35 cellular contexts compared by ENCODE assay signal in genomic region chr2:26448651-26449050, GRCh38. TPM values are rescaled to one million over a fixed set of nuclear protein-coding genes. Genes with fewer than 3 reads are reported as not detected.
"Had no signal": no experiment of that assay in that cellular context is flagged by ENCODE, and none has a peak within 500 bp of the region (broad histone marks: within the 10 kb centered on the region; RNA-seq: fewer than 3 reads in every experiment).

No MANE protein-coding gene starts in this region.

- H3K27ac Mint-ChIP-seq: activated CD4-positive, alpha-beta T cell treated with anti-CD3 and anti-CD28 coated beads for 36 hours; activated CD4-positive, alpha-beta T cell treated with anti-CD3 and anti-CD28 coated beads, Interleukin-2, amount 10 ng/mL, durations not matched to agents 7 days and 5 days; activated CD8-positive, alpha-beta T cell treated with anti-CD3 and anti-CD28 coated beads, Interleukin-2, amount 10 ng/mL, durations not matched to agents 7 days and 5 days; activated naive CD4-positive, alpha-beta T cell treated with anti-CD3 and anti-CD28 coated beads, Interleukin-2, amount 10 ng/mL, durations not matched to agents 7 days and 5 days; activated naive CD8-positive, alpha-beta T cell; activated naive CD8-positive, alpha-beta T cell treated with anti-CD3 and anti-CD28 coated beads, Interleukin-2, amount 50 U/mL, for 24 hours; brain; WTC11 had no signal

- H3K4me1 ChIP-seq: Peyer's patch had no signal

- H3K36me3 ChIP-seq: Peyer's patch had no signal

- H3K9me3 Mint-ChIP-seq: activated CD4-positive, alpha-beta T cell treated with anti-CD3 and anti-CD28 coated beads, Interleukin-2, amount 10 ng/mL, durations not matched to agents 7 days and 5 days; activated naive CD4-positive, alpha-beta T cell treated with anti-CD3 and anti-CD28 coated beads, Interleukin-2, amount 10 ng/mL, durations not matched to agents 7 days and 5 days; activated naive CD8-positive, alpha-beta T cell treated with anti-CD3 and anti-CD28 coated beads, Interleukin-2, amount 50 U/mL, for 24 hours had no signal

- H3K27me3 Mint-ChIP-seq: activated CD4-positive, alpha-beta T cell treated with anti-CD3 and anti-CD28 coated beads for 36 hours; activated naive CD8-positive, alpha-beta T cell; activated naive CD8-positive, alpha-beta T cell treated with anti-CD3 and anti-CD28 coated beads, Interleukin-2, amount 50 U/mL, for 24 hours had no signal

- H3K4me3 ChIP-seq: Peyer's patch had no signal

- H3K4me1 Mint-ChIP-seq: activated CD4-positive, alpha-beta T cell treated with anti-CD3 and anti-CD28 coated beads for 36 hours; activated CD4-positive, alpha-beta T cell treated with anti-CD3 and anti-CD28 coated beads, Interleukin-2, amount 10 ng/mL, durations not matched to agents 7 days and 5 days; activated naive CD4-positive, alpha-beta T cell treated with anti-CD3 and anti-CD28 coated beads, Interleukin-2, amount 10 ng/mL, durations not matched to agents 7 days and 5 days; activated naive CD8-positive, alpha-beta T cell treated with anti-CD3 and anti-CD28 coated beads, Interleukin-2, amount 50 U/mL, for 24 hours; brain; WTC11 had no signal

- DNase-seq: activated CD4-positive, alpha-beta T cell treated with anti-CD3 and anti-CD28 coated beads for 36 hours; activated CD4-positive, alpha-beta T cell treated with anti-CD3 and anti-CD28 coated beads, Interleukin-2, amount 10 ng/mL, durations not matched to agents 7 days and 5 days; activated CD4-positive, alpha-beta T cell treated with anti-CD3 and anti-CD28 coated beads, Interleukin-2, amount 50 U/mL, for 48 hours; activated CD8-positive, alpha-beta memory T cell treated with anti-CD3 and anti-CD28 coated beads, Interleukin-2, amount 50 U/mL, for 48 hours; activated CD8-positive, alpha-beta T cell treated with anti-CD3 and anti-CD28 coated beads, Interleukin-2, amount 10 ng/mL, durations not matched to agents 7 days and 5 days; activated effector memory CD4-positive, alpha-beta T cell treated with Interleukin-2 at 50 U/mL for 16 hours; activated naive CD4-positive, alpha-beta T cell treated with anti-CD3 and anti-CD28 coated beads, Interleukin-2, amount 10 ng/mL, durations not matched to agents 7 days and 5 days; activated naive CD8-positive, alpha-beta T cell treated with anti-CD3 and anti-CD28 coated beads, Interleukin-2, amount 50 U/mL, for 24 hours; activated T-cell treated with anti-CD3 and anti-CD28 coated beads, Interleukin-2, amount 50 U/mL, for 48 hours; anterior cingulate cortex; caudate nucleus; IMR-90; Karpas-422; KBM-7; NCI-H1105; NCI-H1417 treated with DMSO at 0.1 percent for 48 hours; NCI-H1694; NCI-H2029; NCI-H345; NCI-H524 treated with DMSO at 0.1 percent for 48 hours; PC-3; Peyer's patch; RPMI8226; SHP77 treated with DMSO at 0.1 percent for 48 hours; T1000 had no signal

- H3K4me3 Mint-ChIP-seq: activated CD4-positive, alpha-beta T cell treated with anti-CD3 and anti-CD28 coated beads for 36 hours; activated CD4-positive, alpha-beta T cell treated with anti-CD3 and anti-CD28 coated beads, Interleukin-2, amount 10 ng/mL, durations not matched to agents 7 days and 5 days; activated CD8-positive, alpha-beta T cell treated with anti-CD3 and anti-CD28 coated beads, Interleukin-2, amount 10 ng/mL, durations not matched to agents 7 days and 5 days; activated naive CD4-positive, alpha-beta T cell treated with anti-CD3 and anti-CD28 coated beads, Interleukin-2, amount 10 ng/mL, durations not matched to agents 7 days and 5 days; activated naive CD8-positive, alpha-beta T cell; activated naive CD8-positive, alpha-beta T cell treated with anti-CD3 and anti-CD28 coated beads, Interleukin-2, amount 50 U/mL, for 24 hours; brain; WTC11 had no signal

- H3K27me3 ChIP-seq: Peyer's patch had no signal

- H3K9me3 ChIP-seq: Peyer's patch had no signal

- H3K27ac ChIP-seq: Peyer's patch had no signal

- H3K36me3 Mint-ChIP-seq: activated naive CD4-positive, alpha-beta T cell treated with anti-CD3 and anti-CD28 coated beads, Interleukin-2, amount 10 ng/mL, durations not matched to agents 7 days and 5 days; activated naive CD8-positive, alpha-beta T cell; brain; WTC11 had no signal

- ATAC-seq: activated CD4-positive, alpha-beta T cell treated with anti-CD3 and anti-CD28 coated beads for 36 hours; activated CD4-positive, CD25-positive, alpha-beta regulatory T cell treated with anti-CD3 and anti-CD28 coated beads, Interleukin-2, amount 50 U/mL, for 24 hours; activated CD8-positive, alpha-beta T cell treated with anti-CD3 and anti-CD28 coated beads, Interleukin-2, amount 10 ng/mL, durations not matched to agents 7 days and 5 days; activated naive CD8-positive, alpha-beta T cell treated with anti-CD3 and anti-CD28 coated beads, Interleukin-2, amount 50 U/mL, for 24 hours; PC-3; WTC11 had no signal

RNA-seq across cellular contexts. Expression of gene OTOF, which starts 29.3 kb away (rescaled TPM):
- total RNA-seq: bronchial epithelial cell, IMR-90, MCF 10A, NCI-H460, PC-3, SK-MEL-5 had no signal

RNA-seq across cellular contexts. Expression of gene DRC1, which starts 46.9 kb away (rescaled TPM):
- total RNA-seq: activated CD4-positive, alpha-beta T cell treated with anti-CD3 and anti-CD28 coated beads for 36 hours; activated CD4-positive, alpha-beta T cell treated with anti-CD3 and anti-CD28 coated beads, Interleukin-2, amount 10 ng/mL, durations not matched to agents 7 days and 5 days; activated CD8-positive, alpha-beta T cell treated with anti-CD3 and anti-CD28 coated beads, Interleukin-2, amount 10 ng/mL, durations not matched to agents 7 days and 5 days; bronchial epithelial cell; MCF 10A; NCI-H460; PC-3; Peyer's patch; SK-MEL-5; T-helper 1 cell treated with Interleukin-12 subunit alpha and Interleukin-12 subunit beta and Interleukin-4 antibody, amounts not matched to agents 30 ng/mL and 1 ng/mL, for 36 hours; T-helper 2 cell treated with Interferon-gamma antibody and Interleukin-4, amounts not matched to agents 100 ng/mL and 5 ng/mL, for 36 hours had no signal
- polyA plus RNA-seq: IMR-90 had no signal
